In the genomic region with DNA sequence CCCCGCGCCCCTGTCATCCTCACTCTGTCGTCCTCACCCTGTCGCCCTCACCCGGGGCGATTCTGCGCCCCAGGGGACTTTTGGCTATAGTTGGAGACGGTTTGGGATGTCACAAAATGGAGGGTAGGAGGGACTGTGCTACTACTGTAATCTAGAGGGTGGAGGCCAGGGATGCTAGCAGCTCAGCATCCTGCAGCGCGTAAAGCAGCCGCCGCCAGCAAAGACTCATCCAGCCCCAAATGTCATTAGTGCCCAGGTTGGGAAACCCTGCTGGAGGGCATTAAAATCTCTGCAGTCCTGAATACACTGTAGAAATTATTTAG, we compare ENCODE assay signal across 8 cellular contexts. TPM values are rescaled to one million over a fixed set of nuclear protein-coding genes. Genes with fewer than 3 reads are reported as not detected.
DNase-seq lines count a peak whose midpoint lies in the region; ATAC-seq and TF ChIP-seq lines count a peak whose summit lies in the region.

No MANE protein-coding gene starts in this region.

- no peak for TF ChIP-seq CTCF in LNCaP clone FGC (IDR thresholded peaks at IDR 0.05; ENCODE audit: control insufficient read depth, extremely low read depth, insufficient read depth)
- no peak for TF ChIP-seq CTCF in coronary artery (IDR thresholded peaks at IDR 0.05)
- TF ChIP-seq CTCF in GM10248 (IDR thresholded peaks at IDR 0.05; ENCODE audit: control extremely low read depth, extremely low read depth, low read depth, missing control alignments): no peak

- ATAC-seq in GM18519 (IDR thresholded peaks at IDR 0.05; ENCODE audit: low FRiP score, unreplicated experiment) (peak; percentile 12), naive B cell (ENCODE audit: low read depth in 2 of 2) (peak; percentile 3 to 7)

- H3K4me1 Mint-ChIP-seq in naive B cell: peaks cover 10 to 17% (median 15%) of the 10 kb centered on the region in 3 donors

- H3K4me3 ChIP-seq in LNCaP clone FGC (ENCODE audit: low read depth, low read length) (peak overlapping the region; percentile 86), coronary artery (peak overlapping the region; percentile 77)

- no peaks in the 10 kb centered on the region for H3K27me3 Mint-ChIP-seq in naive B cell

- H3K9me3 Mint-ChIP-seq in naive B cell: peaks cover 0 to 4% (median 0%) of the 10 kb centered on the region in 7 donors

- peak overlapping the region; percentile 73 to 82 for H3K27ac ChIP-seq in coronary artery

- DNase-seq in LNCaP clone FGC (ENCODE audit: low read depth): no peak
- DNase-seq in coronary artery (ENCODE audit: low spot score): no peak
- DNase-seq in naive B cell: no peak
- no peak for DNase-seq in GDM1 (lab: John Stamatoyannopoulos, UW)
- no peak for DNase-seq in cortex of kidney (lab: John Stamatoyannopoulos, UW)
- no peak for DNase-seq in cerebellar nuclear complex (lab: John Stamatoyannopoulos, UW)
- DNase-seq in GM10248 (ENCODE audit: extremely low spot score): no peak

- peak overlapping the region; percentile 91 to 98 (median 98) for H3K4me3 Mint-ChIP-seq in naive B cell

- H3K27ac Mint-ChIP-seq in naive B cell: peak overlapping the region; percentile 81 to 98 (median 94)

- peaks cover 11 to 20% of the 10 kb centered on the region in 2 donors for H3K36me3 Mint-ChIP-seq in naive B cell

- CTCF ChIA-PET in GM10248 (lab: Yijun Ruan, JAX): interaction anchor here (0.8 to 1.7 kb wide), 3 partner anchors 11 to 834 kb away, joined by 3 to 4 read pairs (median 4); a partner anchor contains a TSS

- POLR2A ChIA-PET in GM10248 (lab: Yijun Ruan, JAX): interaction anchor here (1.0 kb wide), 1 partner anchor 30 kb away, joined by 6 read pairs; no protein-coding TSS in a partner anchor

RNA-seq across cellular contexts. Expression of a gene that starts 0.4 kb away (rescaled TPM):
- 10 to 100 TPM in 1 of 6 donors, 1 to 10 TPM in 4, under 1 TPM in 1; 0.68 to 15.5 (median 5.0) TPM for polyA plus RNA-seq in naive B cell (ENCODE audit: low read depth in 6 of 6)

RNA-seq across cellular contexts. Expression of a gene that starts 11.4 kb away (rescaled TPM):
- polyA plus RNA-seq in naive B cell (ENCODE audit: low read depth in 6 of 6): not detected

RNA-seq across cellular contexts. Expression of a gene that starts 20.7 kb away (rescaled TPM):
- polyA plus RNA-seq in naive B cell (ENCODE audit: low read depth in 6 of 6): not detected

RNA-seq across cellular contexts. Expression of a gene that starts 29.9 kb away (rescaled TPM):
- not detected for polyA plus RNA-seq in naive B cell (ENCODE audit: low read depth in 6 of 6)

RNA-seq across cellular contexts. Expression of a gene that starts 39.5 kb away (rescaled TPM):
- not detected for polyA plus RNA-seq in naive B cell (ENCODE audit: low read depth in 6 of 6)
